16 cellular contexts compared by ENCODE assay signal in the genomic region with DNA sequence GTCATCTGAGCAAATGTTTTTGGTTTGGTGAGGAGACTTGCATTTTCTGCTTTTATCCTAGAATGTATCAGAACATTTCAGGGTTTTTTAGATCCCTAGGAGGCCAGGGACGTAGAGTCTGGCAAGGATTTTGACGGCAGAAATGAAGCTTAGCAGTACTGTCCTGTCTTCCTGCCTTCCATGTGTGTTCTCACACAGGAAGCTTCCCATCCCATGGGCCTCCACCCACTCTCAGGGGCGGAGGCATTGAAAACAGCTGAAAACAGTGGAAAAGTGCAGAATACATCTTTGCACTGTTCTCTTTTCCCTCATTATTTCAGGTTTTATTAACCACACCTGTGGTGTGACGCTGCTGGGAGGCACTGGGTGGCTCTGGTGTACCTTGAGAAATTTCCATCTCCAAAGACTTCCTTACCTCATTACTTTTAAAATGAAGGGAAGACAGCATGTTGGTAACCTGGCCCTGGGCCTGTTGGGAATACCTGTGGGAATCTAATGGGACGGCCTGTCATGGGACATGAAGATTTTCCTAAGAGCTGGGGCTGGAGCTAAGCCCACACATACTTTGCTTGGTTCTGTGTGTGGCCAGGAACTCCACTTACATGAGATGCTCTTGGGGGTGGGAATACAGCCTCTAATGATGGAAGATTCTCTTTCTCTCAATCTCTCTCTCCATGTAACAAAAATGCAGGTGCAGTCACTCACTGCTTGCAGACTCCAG. TPM values are rescaled to one million over a fixed set of nuclear protein-coding genes. Genes with fewer than 3 reads are reported as not detected.
DNase-seq lines count a peak whose midpoint lies in the region; ATAC-seq and TF ChIP-seq lines count a peak whose summit lies in the region.
"Had no signal": no experiment of that assay in that cellular context is flagged by ENCODE, and none has a peak within 500 bp of the region (broad histone marks: within the 10 kb centered on the region; RNA-seq: fewer than 3 reads in every experiment).

No MANE protein-coding gene starts in this region.

- H3K9me3 ChIP-seq in prostate gland = no peaks in the 10 kb centered on the region
- H3K9me3 ChIP-seq: uterus had no signal

- in situ Hi-C loops in astrocyte of the spinal cord (cut with HindIII; ENCODE audit: low sequenced_read_pairs) = no loop called here

- intact Hi-C loops in prostate gland (cut with DNase I) = no loop called here

- peak; percentile 21 for DNase-seq in COLO829 (ENCODE audit: low spot score)
- DNase-seq in HPDE6-E6E7 (ENCODE audit: extremely low spot score) = peak; percentile 43
- DNase-seq in astrocyte of the spinal cord (ENCODE audit: low read depth, low spot score) = no peak
- peak; percentile 33 for DNase-seq in kidney tubule cell (ENCODE audit: low spot score)
- DNase-seq in NCI-H1105 treated with DMSO at 0.1 percent for 48 hours (lab: John Stamatoyannopoulos, UW) = no peak
- no peak for DNase-seq in prostate gland (ENCODE audit: low spot score)
- no peak for DNase-seq in hepatic stellate cell (ENCODE audit: low spot score)
- DNase-seq: activated CD4-positive, alpha-beta T cell treated with anti-CD3 and anti-CD28 coated beads for 1 hour; activated T-cell treated with anti-CD3 and anti-CD28 coated beads, Interleukin-2, amount 50 U/mL, for 72 hours; naive B cell; NCI-H1092; NCI-H526; uterus had no signal

- no peaks in the 10 kb centered on the region for H3K36me3 ChIP-seq in prostate gland
- H3K36me3 ChIP-seq: uterus had no signal

- no peaks in the 10 kb centered on the region for H3K27me3 ChIP-seq in prostate gland (replicated peaks; ENCODE audit: insufficient read depth)
- H3K27me3 ChIP-seq: uterus had no signal

- ATAC-seq in HG03342 (IDR thresholded peaks at IDR 0.05; ENCODE audit: unreplicated experiment) = no peak

- TF ChIP-seq CTCF in astrocyte of the spinal cord (IDR thresholded peaks at IDR 0.05; ENCODE audit: low read depth, low read length) (peak; percentile 11), prostate gland (IDR thresholded peaks at IDR 0.05) (peak in 1 of 4 experiments; percentile 24)

- H3K4me1 ChIP-seq in prostate gland (replicated peaks) = no peaks in the 10 kb centered on the region
- H3K4me1 ChIP-seq: uterus had no signal

- H3K4me3 ChIP-seq in astrocyte of the spinal cord (ENCODE audit: low read depth, low read length) (no peak overlapping the region), prostate gland (no peak overlapping the region)
- H3K4me3 ChIP-seq: uterus had no signal

- no peak overlapping the region for H3K27ac ChIP-seq in prostate gland
- H3K27ac ChIP-seq: epithelial cell of prostate had no signal

- no peak for TF ChIP-seq POLR2A in prostate gland (IDR thresholded peaks at IDR 0.05)

- WGBS in prostate gland = 64% methylated on average over 5 of the region's 5 CpGs

RNA-seq across cellular contexts. Expression of gene PCARE, which starts 20.5 kb away (rescaled TPM):
- total RNA-seq in prostate gland = not detected
- total RNA-seq: activated T-cell treated with anti-CD3 and anti-CD28 coated beads, Interleukin-2, amount 50 U/mL, for 72 hours; B cell; uterus had no signal

Comparison
In these comparisons a context has a peak if more than half of its experiments do, and no peak if none do; other contexts are left out.
1. DNase-seq: peak in COLO829 (single experiment), HPDE6-E6E7 (single experiment) and kidney tubule cell (single experiment); none in astrocyte of the spinal cord (single experiment), NCI-H1105 treated with DMSO at 0.1 percent for 48 hours (single experiment), prostate gland (single experiment) and hepatic stellate cell (single experiment).